ENCODE assay signal across 1 cellular context in the genomic region with DNA sequence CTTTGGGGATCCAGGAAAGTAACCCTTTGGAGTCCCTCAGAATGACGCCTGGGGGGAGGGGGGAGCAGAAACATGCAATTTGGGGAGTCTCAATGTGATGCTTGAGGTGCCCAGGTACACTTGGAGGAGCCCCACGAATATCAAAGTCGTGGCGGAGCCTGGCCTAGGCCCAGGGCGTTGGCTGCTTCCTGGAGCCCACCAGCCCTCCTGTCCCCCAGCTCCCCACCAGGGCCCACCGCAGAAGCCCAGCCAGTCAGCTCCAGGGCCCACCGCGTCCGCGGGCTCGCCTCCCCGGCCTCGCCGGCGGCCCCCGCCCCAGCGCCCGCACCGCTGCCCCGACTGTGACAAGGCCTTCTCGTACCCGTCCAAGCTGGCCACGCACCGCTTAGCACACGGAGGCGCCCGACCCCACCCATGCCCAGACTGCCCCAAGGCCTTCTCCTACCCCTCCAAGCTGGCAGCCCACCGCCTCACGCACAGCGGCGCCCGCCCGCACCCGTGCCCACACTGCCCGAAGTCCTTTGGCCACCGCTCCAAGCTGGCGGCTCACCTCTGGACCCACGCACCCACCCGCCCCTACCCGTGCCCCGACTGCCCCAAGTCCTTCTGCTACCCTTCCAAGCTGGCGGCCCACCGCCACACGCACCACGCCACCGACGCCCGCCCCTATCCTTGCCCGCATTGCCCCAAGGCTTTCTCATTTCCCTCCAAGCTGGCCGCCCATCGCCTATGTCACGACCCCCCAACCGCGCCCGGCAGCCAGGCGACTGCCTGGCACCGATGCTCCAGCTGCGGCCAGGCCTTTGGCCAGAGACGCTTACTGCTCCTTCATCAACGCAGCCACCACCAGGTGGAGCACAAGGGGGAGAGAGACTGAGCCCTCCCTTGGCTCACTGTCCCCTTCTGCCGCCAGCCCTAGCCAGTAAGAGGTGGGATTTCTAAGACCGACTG.
TF ChIP-seq lines count a peak whose summit lies in the region.

No MANE protein-coding gene starts in this region.

TF ChIP-seq in liver, 16 proteins besides CTCF, POLR2A, EP300 and RAD21 (continued from another document):
- TF ChIP-seq, protein P1, sequence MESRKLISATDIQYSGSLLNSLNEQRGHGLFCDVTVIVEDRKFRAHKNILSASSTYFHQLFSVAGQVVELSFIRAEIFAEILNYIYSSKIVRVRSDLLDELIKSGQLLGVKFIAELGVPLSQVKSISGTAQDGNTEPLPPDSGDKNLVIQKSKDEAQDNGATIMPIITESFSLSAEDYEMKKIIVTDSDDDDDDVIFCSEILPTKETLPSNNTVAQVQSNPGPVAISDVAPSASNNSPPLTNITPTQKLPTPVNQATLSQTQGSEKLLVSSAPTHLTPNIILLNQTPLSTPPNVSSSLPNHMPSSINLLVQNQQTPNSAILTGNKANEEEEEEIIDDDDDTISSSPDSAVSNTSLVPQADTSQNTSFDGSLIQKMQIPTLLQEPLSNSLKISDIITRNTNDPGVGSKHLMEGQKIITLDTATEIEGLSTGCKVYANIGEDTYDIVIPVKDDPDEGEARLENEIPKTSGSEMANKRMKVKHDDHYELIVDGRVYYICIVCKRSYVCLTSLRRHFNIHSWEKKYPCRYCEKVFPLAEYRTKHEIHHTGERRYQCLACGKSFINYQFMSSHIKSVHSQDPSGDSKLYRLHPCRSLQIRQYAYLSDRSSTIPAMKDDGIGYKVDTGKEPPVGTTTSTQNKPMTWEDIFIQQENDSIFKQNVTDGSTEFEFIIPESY (IDR thresholded peaks at IDR 0.05) = no peak
- no peak for TF ChIP-seq EGR1 (IDR thresholded peaks at IDR 0.05; ENCODE audit: low read depth in 2 of 2)
- TF ChIP-seq TAF1 (conservative IDR thresholded peaks at IDR 0.05) = no peak
- TF ChIP-seq GABPA (IDR thresholded peaks at IDR 0.05 in 1 of 2, conservative IDR thresholded peaks at IDR 0.05 in 1 of 2) = no peak
- TF ChIP-seq JUND (IDR thresholded peaks at IDR 0.05) = no peak
- no peak for TF ChIP-seq HNF4G (IDR thresholded peaks at IDR 0.05)
- no peak for TF ChIP-seq NR2F2 (IDR thresholded peaks at IDR 0.05)
- TF ChIP-seq FOXA2 (IDR thresholded peaks at IDR 0.05) = no peak
- TF ChIP-seq YY1 (IDR thresholded peaks at IDR 0.05) = no peak
- no peak for TF ChIP-seq HNF4A (conservative IDR thresholded peaks at IDR 0.05)
- no peak for TF ChIP-seq ATF3 (IDR thresholded peaks at IDR 0.05)
- TF ChIP-seq SP1 (IDR thresholded peaks at IDR 0.05) = no peak
- TF ChIP-seq FOXA1 (IDR thresholded peaks at IDR 0.05) = no peak
